Comparison of ENCODE assay signal across 8 cellular contexts in the genomic region with DNA sequence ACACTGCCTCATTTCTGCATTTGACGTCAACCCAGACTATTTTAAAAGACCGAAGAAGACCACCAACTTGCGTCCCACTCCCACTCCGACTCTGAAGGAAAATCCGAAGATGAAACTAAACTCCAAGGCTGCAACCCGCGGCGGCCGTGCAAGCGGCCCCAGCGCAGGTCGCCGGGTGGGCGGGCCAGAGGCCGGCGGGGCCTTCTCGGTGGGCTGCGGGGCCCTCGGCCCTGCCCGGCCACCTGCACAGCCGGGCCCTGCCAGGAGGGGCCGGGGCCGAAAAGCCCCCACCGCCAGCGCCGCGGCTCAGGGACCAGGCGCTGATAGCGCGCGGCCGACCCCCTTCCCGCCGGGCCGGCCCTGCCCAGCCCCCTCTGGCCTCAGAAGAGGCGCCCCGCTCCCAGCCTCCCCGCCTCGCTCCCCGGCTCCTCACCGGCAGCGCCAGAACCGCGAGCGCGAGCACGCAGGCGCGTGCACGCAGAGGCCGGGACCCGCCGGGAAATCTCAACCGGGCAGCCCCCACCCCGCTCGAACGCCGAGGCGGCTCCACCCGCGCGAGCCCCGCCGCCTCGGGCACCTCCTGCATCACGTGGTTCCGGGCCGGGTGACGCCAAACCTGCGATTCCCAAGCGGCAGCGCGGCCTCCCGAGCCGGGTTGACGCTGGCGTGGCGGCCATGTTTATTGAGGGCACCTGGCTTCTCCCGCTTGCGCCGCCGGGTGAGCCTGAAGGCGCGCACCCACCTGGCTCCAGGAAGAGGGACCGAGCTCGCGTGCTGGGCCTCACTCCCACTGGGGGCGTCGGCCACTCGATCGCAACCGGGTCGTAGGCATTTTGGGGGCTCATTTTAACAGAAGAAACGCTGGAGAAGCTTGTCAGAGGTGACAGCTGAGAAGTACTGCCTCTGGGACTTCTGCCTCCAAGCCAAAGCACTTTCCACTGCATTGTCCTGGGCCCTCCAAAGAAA. TPM values are rescaled to one million over a fixed set of nuclear protein-coding genes. Genes with fewer than 3 reads are reported as not detected.
DNase-seq lines count a peak whose midpoint lies in the region; ATAC-seq and TF ChIP-seq lines count a peak whose summit lies in the region.

TSS of gene C7orf25 (minus strand) at position 589 of the 966 bp plus-strand sequence. CDS start 1,170 bp downstream, outside the sequence.

- H3K4me1 Mint-ChIP-seq in progenitor cell of endocrine pancreas (ENCODE audit: low read depth): peaks cover 41% of the 10 kb centered on the region

- TF ChIP-seq CTCF in GM13976 (IDR thresholded peaks at IDR 0.05; ENCODE audit: borderline replicate concordance, control extremely low read depth, extremely low read depth, insufficient read depth, missing control alignments) (no peak), progenitor cell of endocrine pancreas (IDR thresholded peaks at IDR 0.05; ENCODE audit: unreplicated experiment) (no peak), upper lobe of right lung (IDR thresholded peaks at IDR 0.05) (no peak)

- peak within 1 kb of the TSS; percentile 71 for H3K4me3 ChIP-seq in upper lobe of right lung

- intact Hi-C loops in left cardiac atrium (cut with DNase I): no loop called here
- intact Hi-C loops in upper lobe of right lung (cut with DNase I): no loop called here

- DNase-seq in GM13976 (ENCODE audit: low spot score) (peak; percentile 95), NCI-H1436 treated with DMSO at 0.1 percent for 48 hours (lab: John Stamatoyannopoulos, UW) (peak; percentile 76), T follicular helper cell (ENCODE audit: low read depth) (peak; percentile 95), amniotic epithelial cell (ENCODE audit: low read depth) (peak; percentile 90), left cardiac atrium (peak; percentile 98), progenitor cell of endocrine pancreas (ENCODE audit: low spot score, unreplicated experiment) (peak; percentile 97), upper lobe of right lung (peak; percentile 99)

- ATAC-seq in HG02852 (IDR thresholded peaks at IDR 0.05; ENCODE audit: unreplicated experiment) (peak; percentile 89), left cardiac atrium (peak; percentile 95 to 99), upper lobe of right lung (peak; percentile 97)

- H3K4me3 Mint-ChIP-seq in progenitor cell of endocrine pancreas (ENCODE audit: low read depth): peak within 1 kb of the TSS; percentile 98

- H3K27ac ChIP-seq in upper lobe of right lung: peak within 1 kb of the TSS; percentile 81

- H3K27ac Mint-ChIP-seq in progenitor cell of endocrine pancreas: peak within 1 kb of the TSS; percentile 98

- in situ Hi-C loops in GM13976 (cut with MboI; ENCODE audit: low sequenced_read_pairs, unreplicated experiment): no loop called here

- no peaks in the 10 kb centered on the region for H3K9me3 Mint-ChIP-seq in progenitor cell of endocrine pancreas (ENCODE audit: low read depth)

- H3K4me1 ChIP-seq in upper lobe of right lung: peaks cover 29% of the 10 kb centered on the region

- H3K9me3 ChIP-seq in upper lobe of right lung: no peaks in the 10 kb centered on the region

- H3K27me3 ChIP-seq in upper lobe of right lung: no peaks in the 10 kb centered on the region

- H3K27me3 Mint-ChIP-seq in progenitor cell of endocrine pancreas: no peaks in the 10 kb centered on the region

- peaks cover 15% of the 10 kb centered on the region for H3K36me3 Mint-ChIP-seq in progenitor cell of endocrine pancreas (ENCODE audit: insufficient read depth)

- peaks cover 10% of the 10 kb centered on the region for H3K36me3 ChIP-seq in upper lobe of right lung

RNA-seq across cellular contexts. Expression of gene C7orf25, which starts in this region (rescaled TPM):
- total RNA-seq in left cardiac atrium (1 to 10 TPM; 3.6 to 4.2 TPM), progenitor cell of endocrine pancreas (3.2 and 6.5 TPM in 2 replicates), upper lobe of right lung (7.4 TPM)

Comparison
In these comparisons a context has a peak if more than half of its experiments do, and no peak if none do; other contexts are left out.
1. Peak in every context shown above with its lines: DNase-seq, ATAC-seq, H3K4me3 ChIP-seq and H3K27ac ChIP-seq.